ENCODE assay signal across 11 cellular contexts in genomic region chr7:141663081-141663510, GRCh38. TPM values are rescaled to one million over a fixed set of nuclear protein-coding genes. Genes with fewer than 3 reads are reported as not detected.
DNase-seq lines count a peak whose midpoint lies in the region; ATAC-seq and TF ChIP-seq lines count a peak whose summit lies in the region.
"Had no signal": no experiment of that assay in that cellular context is flagged by ENCODE, and none has a peak within 500 bp of the region (broad histone marks: within the 10 kb centered on the region; RNA-seq: fewer than 3 reads in every experiment).

No MANE protein-coding gene starts in this region.

- peak overlapping the region; percentile 1 to 40 for H3K27ac ChIP-seq in prostate gland

- no peaks in the 10 kb centered on the region for H3K27me3 ChIP-seq in prostate gland (replicated peaks; ENCODE audit: insufficient read depth)

- H3K36me3 Mint-ChIP-seq in T-helper 17 cell (ENCODE audit: low read depth) = peaks cover 9% of the 10 kb centered on the region

- H3K9me3 ChIP-seq in T-helper 17 cell (ENCODE audit: control insufficient read depth, low read length, poor library complexity, severe bottlenecking) (no peaks in the 10 kb centered on the region), prostate gland (no peaks in the 10 kb centered on the region)

- H3K36me3 ChIP-seq in prostate gland = peaks cover 4 to 8% of the 10 kb centered on the region in 2 donors

- H3K4me1 Mint-ChIP-seq in T-helper 17 cell = peaks cover 11% of the 10 kb centered on the region

- no peaks in the 10 kb centered on the region for H3K4me1 ChIP-seq in prostate gland (replicated peaks)

- H3K27me3 Mint-ChIP-seq in T-helper 17 cell = no peaks in the 10 kb centered on the region

- intact Hi-C loops in prostate gland (cut with DNase I) = no loop called here

- DNase-seq in DMS153 (lab: John Stamatoyannopoulos, UW) (peak; percentile 5), DMS153 treated with DMSO at 0.1 percent for 48 hours (lab: John Stamatoyannopoulos, UW; ENCODE audit: unreplicated experiment) (no peak), T-helper 17 cell (no peak), prostate gland (ENCODE audit: low spot score) (peak; percentile 54), putamen (ENCODE audit: low spot score) (no peak), NCI-H446 (lab: John Stamatoyannopoulos, UW) (no peak)
- DNase-seq: 8988T; activated effector memory CD4-positive, alpha-beta T cell treated with anti-CD3 and anti-CD28 coated beads, Interleukin-2, amount 50 U/mL, for 16 hours had no signal

- no peak for TF ChIP-seq POLR2A in prostate gland (IDR thresholded peaks at IDR 0.05)

- no peak overlapping the region for H3K4me3 ChIP-seq in prostate gland

- TF ChIP-seq CTCF in prostate gland (IDR thresholded peaks at IDR 0.05) = no peak

- ATAC-seq in T-helper 17 cell = no peak
- ATAC-seq in esophagus mucosa = peak; percentile 97
- ATAC-seq in GM21447 (IDR thresholded peaks at IDR 0.05; ENCODE audit: unreplicated experiment) = no peak

- WGBS in prostate gland = 15% methylated on average over 4 of the region's 4 CpGs

- H3K27ac Mint-ChIP-seq in T-helper 17 cell = peak overlapping the region; percentile 75

- H3K4me3 Mint-ChIP-seq in T-helper 17 cell = no peak overlapping the region

RNA-seq across cellular contexts. Expression of gene DENND11, which starts 38.9 kb away (rescaled TPM):
- total RNA-seq in T-helper 17 cell (10 to 100 TPM; 34.1 to 37.6 TPM), esophagus mucosa (6.9 TPM), prostate gland (10 to 100 TPM; 18.1 to 18.9 TPM)

RNA-seq across cellular contexts. Expression of gene WEE2, which starts 45.1 kb away (rescaled TPM):
- total RNA-seq in T-helper 17 cell (not detected), esophagus mucosa (not detected), prostate gland (not detected)
- total RNA-seq: glomerular endothelial cell had no signal

Comparison
In these comparisons a context has a peak if more than half of its experiments do, and no peak if none do; other contexts are left out.
1. DNase-seq: peak in DMS153 (single experiment) and prostate gland (single experiment); none in DMS153 treated with DMSO at 0.1 percent for 48 hours (single experiment), T-helper 17 cell (0 of 3), putamen (single experiment) and NCI-H446 (0 of 2).